8 cellular contexts compared by ENCODE assay signal in the genomic region with DNA sequence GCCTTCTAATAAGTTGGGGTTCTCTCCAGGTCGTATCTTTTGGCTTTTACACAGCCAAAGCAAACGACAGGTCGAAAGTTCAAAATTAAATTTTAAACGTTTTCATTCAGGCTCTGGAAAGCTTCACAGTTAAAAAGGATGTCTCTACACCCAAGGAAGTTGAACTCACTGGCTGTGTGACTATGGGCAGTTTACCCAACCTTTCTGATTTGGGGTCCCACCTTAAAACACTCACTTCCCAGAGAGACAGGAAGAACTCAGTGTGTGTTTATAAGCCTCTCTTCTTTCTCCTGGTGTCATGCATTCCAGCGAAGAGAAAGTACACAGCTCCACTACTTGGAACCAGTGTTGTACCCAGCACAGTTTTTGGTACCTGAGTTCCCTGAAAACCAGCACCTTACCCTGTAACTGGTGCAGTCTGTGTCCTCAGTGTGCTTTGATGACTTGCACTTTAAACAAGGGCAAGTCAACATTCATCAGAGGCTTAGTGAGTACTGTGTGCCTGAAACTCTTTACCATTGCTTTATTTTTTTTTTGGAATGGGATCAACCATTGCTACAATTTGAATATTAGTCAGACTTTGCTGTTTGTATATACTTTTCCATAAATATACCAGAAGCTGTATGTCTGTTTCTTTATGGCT. TPM values are rescaled to one million over a fixed set of nuclear protein-coding genes. Genes with fewer than 3 reads are reported as not detected.
DNase-seq lines count a peak whose midpoint lies in the region; ATAC-seq and TF ChIP-seq lines count a peak whose summit lies in the region.

No MANE protein-coding gene starts in this region.

- peak overlapping the region; percentile 96 for H3K4me2 ChIP-seq in smooth muscle cell

- peaks cover 59% of the 10 kb centered on the region for H3K4me1 Mint-ChIP-seq in activated CD4-positive, alpha-beta memory T cell treated with anti-CD3 and anti-CD28 coated beads, Interleukin-2, amount 10 ng/mL, durations not matched to agents 7 days and 5 days
- peaks cover 29% of the 10 kb centered on the region for H3K4me1 Mint-ChIP-seq in activated CD4-positive, alpha-beta memory T cell treated with anti-CD3 and anti-CD28 coated beads for 36 hours (ENCODE audit: low read depth)

- POLR2A ChIA-PET in activated CD4-positive, alpha-beta memory T cell treated with anti-CD3 and anti-CD28 coated beads, Interleukin-2, amount 10 ng/mL, durations not matched to agents 7 days and 5 days (lab: Charles Lee), result interaction anchor here (0.6 to 5.5 kb wide), 4 partner anchors 11 to 110 kb away, joined by 3 to 63 read pairs (median 5); partner anchors contain the start of gene TENT4A
- POLR2A ChIA-PET in activated CD4-positive, alpha-beta memory T cell treated with anti-CD3 and anti-CD28 coated beads for 36 hours (lab: Charles Lee), result no interaction called here
- POLR2A ChIA-PET in Panc1 (lab: Charles Lee), result no interaction called here

- TSS peak; percentile 74 for BruUV-seq in Panc1 (replicated peaks; lab: Mats Ljungman, UMichigan)

- intact Hi-C loops in activated CD4-positive, alpha-beta memory T cell treated with anti-CD3 and anti-CD28 coated beads for 36 hours (cut with micrococcal nuclease), result no loop called here
- intact Hi-C loops in Panc1 (cut with micrococcal nuclease; ENCODE audit: unreplicated experiment), result loop anchor here (10.0 kb wide), 2 partner anchors 80 to 110 kb away; partner anchors contain the start of gene TENT4A

- no peak for DNase-seq in activated CD4-positive, alpha-beta memory T cell treated with anti-CD3 and anti-CD28 coated beads, Interleukin-2, amount 10 ng/mL, durations not matched to agents 7 days and 5 days
- DNase-seq in activated CD4-positive, alpha-beta memory T cell treated with anti-CD3 and anti-CD28 coated beads for 36 hours, result no peak
- DNase-seq in Panc1 (ENCODE audit: low read depth, low spot score) (no peak), smooth muscle cell (lab: John Stamatoyannopoulos, UW; ENCODE audit: unreplicated experiment) (no peak), NCI-H2196 (lab: John Stamatoyannopoulos, UW; ENCODE audit: unreplicated experiment) (no peak)

- H3F3A ChIP-seq in smooth muscle cell (ENCODE audit: low read depth), result no peaks in the 10 kb centered on the region

- 77% methylated on average over 5 of the region's 5 CpGs for WGBS in smooth muscle cell (ENCODE audit: low lambda C conversion rate)

- peak overlapping the region; percentile 18 for H3K27ac Mint-ChIP-seq in activated CD4-positive, alpha-beta memory T cell treated with anti-CD3 and anti-CD28 coated beads, Interleukin-2, amount 10 ng/mL, durations not matched to agents 7 days and 5 days
- no peak overlapping the region for H3K27ac Mint-ChIP-seq in activated CD4-positive, alpha-beta memory T cell treated with anti-CD3 and anti-CD28 coated beads for 36 hours

- H3K4me3 Mint-ChIP-seq in activated CD4-positive, alpha-beta memory T cell treated with anti-CD3 and anti-CD28 coated beads, Interleukin-2, amount 10 ng/mL, durations not matched to agents 7 days and 5 days, result peak overlapping the region; percentile 66
- no peak overlapping the region for H3K4me3 Mint-ChIP-seq in activated CD4-positive, alpha-beta memory T cell treated with anti-CD3 and anti-CD28 coated beads for 36 hours

- no peak overlapping the region for H3K9ac ChIP-seq in smooth muscle cell (ENCODE audit: low read depth)

- TF ChIP-seq CTCF in Panc1 (IDR thresholded peaks at IDR 0.05) (no peak), smooth muscle cell (IDR thresholded peaks at IDR 0.05; ENCODE audit: borderline replicate concordance, insufficient read depth, poor library complexity, severe bottlenecking) (no peak)

- H3K4me1 ChIP-seq in Panc1 (ENCODE audit: control insufficient read depth, insufficient read depth, low read length) (peaks cover 34% of the 10 kb centered on the region), smooth muscle cell (ENCODE audit: low read depth) (peaks cover 13% of the 10 kb centered on the region)

- H3K27ac ChIP-seq in Panc1 (ENCODE audit: low read length) (peak overlapping the region; percentile 98), smooth muscle cell (ENCODE audit: low read depth) (no peak overlapping the region)

- peaks cover 32% of the 10 kb centered on the region for H3K36me3 Mint-ChIP-seq in activated CD4-positive, alpha-beta memory T cell treated with anti-CD3 and anti-CD28 coated beads, Interleukin-2, amount 10 ng/mL, durations not matched to agents 7 days and 5 days (ENCODE audit: low read depth)
- H3K36me3 Mint-ChIP-seq in activated CD4-positive, alpha-beta memory T cell treated with anti-CD3 and anti-CD28 coated beads for 36 hours, result peaks cover 21% of the 10 kb centered on the region

- H2AFZ ChIP-seq in smooth muscle cell (ENCODE audit: low read depth), result no peak overlapping the region

- H4K20me1 ChIP-seq in smooth muscle cell (ENCODE audit: low read depth), result peaks cover 55% of the 10 kb centered on the region

- CTCF ChIA-PET in activated CD4-positive, alpha-beta memory T cell treated with anti-CD3 and anti-CD28 coated beads, Interleukin-2, amount 10 ng/mL, durations not matched to agents 7 days and 5 days (lab: Charles Lee), result interaction anchor here (0.8 to 1.4 kb wide), 2 partner anchors 74 to 111 kb away, joined by 3 read pairs; no protein-coding TSS in a partner anchor
- CTCF ChIA-PET in activated CD4-positive, alpha-beta memory T cell treated with anti-CD3 and anti-CD28 coated beads for 36 hours (lab: Charles Lee), result interaction anchor here (1.2 kb wide), 1 partner anchor 110 kb away, joined by 4 read pairs; no protein-coding TSS in a partner anchor
- CTCF ChIA-PET in Panc1 (lab: Charles Lee), result no interaction called here

- no peaks in the 10 kb centered on the region for H3K27me3 Mint-ChIP-seq in activated CD4-positive, alpha-beta memory T cell treated with anti-CD3 and anti-CD28 coated beads, Interleukin-2, amount 10 ng/mL, durations not matched to agents 7 days and 5 days
- H3K27me3 Mint-ChIP-seq in activated CD4-positive, alpha-beta memory T cell treated with anti-CD3 and anti-CD28 coated beads for 36 hours, result no peaks in the 10 kb centered on the region

- no peaks in the 10 kb centered on the region for H3K27me3 ChIP-seq in Panc1 (ENCODE audit: control insufficient read depth, insufficient read depth, low read length)
- H3K27me3 ChIP-seq in smooth muscle cell (ENCODE audit: low read depth), result no peaks in the 10 kb centered on the region

- no peaks in the 10 kb centered on the region for H3K9me3 Mint-ChIP-seq in activated CD4-positive, alpha-beta memory T cell treated with anti-CD3 and anti-CD28 coated beads, Interleukin-2, amount 10 ng/mL, durations not matched to agents 7 days and 5 days
- H3K9me3 Mint-ChIP-seq in activated CD4-positive, alpha-beta memory T cell treated with anti-CD3 and anti-CD28 coated beads for 36 hours, result no peaks in the 10 kb centered on the region

- peak overlapping the region; percentile 96 to 100 for H3K4me3 ChIP-seq in Panc1 (ENCODE audit: low read depth in 2 of 2, low read length in 2 of 2)
- H3K4me3 ChIP-seq in smooth muscle cell, result peak overlapping the region; percentile 79

- H3K36me3 ChIP-seq in Panc1 (ENCODE audit: control insufficient read depth, insufficient read depth, low read length) (peaks cover 17% of the 10 kb centered on the region), smooth muscle cell (ENCODE audit: low read depth) (no peaks in the 10 kb centered on the region)

- no peaks in the 10 kb centered on the region for H3K9me3 ChIP-seq in Panc1 (ENCODE audit: control insufficient read depth, insufficient read depth, low read depth, low read length)
- H3K9me3 ChIP-seq in smooth muscle cell (replicated peaks; ENCODE audit: low read depth), result no peaks in the 10 kb centered on the region

- peaks cover 74% of the 10 kb centered on the region for H3K79me2 ChIP-seq in smooth muscle cell (ENCODE audit: low read depth)

- in situ Hi-C loops in Panc1 (cut with HindIII; ENCODE audit: low pct_unique_long_range_greater_than_20kb, low sequenced_read_pairs), result no loop called here

- no peak for ATAC-seq in Panc1
- peak; percentile 9 for ATAC-seq in esophagus mucosa
- no peak for ATAC-seq in GM19467 (IDR thresholded peaks at IDR 0.05; ENCODE audit: unreplicated experiment)
- ATAC-seq in HG03097 (IDR thresholded peaks at IDR 0.05; ENCODE audit: low FRiP score, unreplicated experiment), result no peak

RNA-seq across cellular contexts. Expression of gene SRD5A1, which starts 1.7 kb away (rescaled TPM):
- 10 to 100 TPM; 10.2 to 12.4 TPM for total RNA-seq in activated CD4-positive, alpha-beta memory T cell treated with anti-CD3 and anti-CD28 coated beads, Interleukin-2, amount 10 ng/mL, durations not matched to agents 7 days and 5 days
- total RNA-seq in activated CD4-positive, alpha-beta memory T cell treated with anti-CD3 and anti-CD28 coated beads for 36 hours, result 10 to 100 TPM in 1 of 2 experiments, 1 to 10 TPM in 1; 9.5 to 11.0 TPM
- total RNA-seq in Panc1 (2021; ENCODE audit: unreplicated experiment), result 30.4 TPM
- 21.6 TPM for polyA plus RNA-seq in Panc1 (2012; ENCODE audit: insufficient read length)
- 55.7 TPM for total RNA-seq in esophagus mucosa
- 17.1 and 20.4 TPM in 2 replicates for total RNA-seq in smooth muscle cell
- 23.5 and 26.3 TPM in 2 replicates for polyA plus RNA-seq in smooth muscle cell

RNA-seq across cellular contexts. Expression of gene NSUN2, which starts 2.1 kb away (rescaled TPM):
- total RNA-seq in activated CD4-positive, alpha-beta memory T cell treated with anti-CD3 and anti-CD28 coated beads, Interleukin-2, amount 10 ng/mL, durations not matched to agents 7 days and 5 days, result 10 to 100 TPM; 63.5 to 73.3 TPM
- total RNA-seq in activated CD4-positive, alpha-beta memory T cell treated with anti-CD3 and anti-CD28 coated beads for 36 hours, result 10 to 100 TPM; 78.5 to 86.7 TPM
- total RNA-seq in Panc1 (2021; ENCODE audit: unreplicated experiment), result 125 TPM
- 105 TPM for polyA plus RNA-seq in Panc1 (2012; ENCODE audit: insufficient read length)
- 43.0 TPM for total RNA-seq in esophagus mucosa
- total RNA-seq in smooth muscle cell, result 29.3 and 33.6 TPM in 2 replicates
- polyA plus RNA-seq in smooth muscle cell, result 34.4 and 58.3 TPM in 2 replicates
